In genomic region chr1:65075123-65075976, GRCh38 we compare ENCODE assay signal across 1 cellular context.
TF ChIP-seq lines count a peak whose summit lies in the region.

No MANE protein-coding gene starts in this region.

TF ChIP-seq in K562, 482 proteins besides CTCF, POLR2A, EP300 and RAD21 (continued from another document and continues in another):
- TF ChIP-seq CHAMP1 (IDR thresholded peaks at IDR 0.05) (no peak), TFAM (CRISPR knock-in tag; conservative IDR thresholded peaks at IDR 0.05) (no peak), XRCC4 (IDR thresholded peaks at IDR 0.05; ENCODE audit: extremely low read depth, insufficient read depth, insufficient read length) (no peak), ZNF609 (CRISPR knock-in tag; IDR thresholded peaks at IDR 0.05; ENCODE audit: borderline replicate concordance) (no peak), PRMT5 (CRISPR knock-in tag; IDR thresholded peaks at IDR 0.05) (no peak), ERF (CRISPR knock-in tag; IDR thresholded peaks at IDR 0.05) (no peak), BDP1 (IDR thresholded peaks at IDR 0.05; ENCODE audit: insufficient read depth, insufficient read length) (no peak), RREB1 (CRISPR knock-in tag; IDR thresholded peaks at IDR 0.05) (no peak), ZNF668 (CRISPR knock-in tag; IDR thresholded peaks at IDR 0.05) (no peak), NR4A1 (CRISPR knock-in tag; IDR thresholded peaks at IDR 0.05) (no peak), NR4A1 (tag; IDR thresholded peaks at IDR 0.05) (no peak), SMC3 (conservative IDR thresholded peaks at IDR 0.05; ENCODE audit: insufficient read depth, low read depth, low read length) (peak; percentile 72), SMARCA5 (IDR thresholded peaks at IDR 0.05) (0 out of 2 replicates have a peak, but pooled peaks have one; percentile 13), JUND (IDR thresholded peaks at IDR 0.05; ENCODE audit: borderline replicate concordance, low read depth, low read length) (peak; percentile 53; the same call in 1 of the 2 replicates), JUND (tag; IDR thresholded peaks at IDR 0.05; ENCODE audit: borderline replicate concordance, low read depth, low read length) (peak; percentile 10; the same call in 1 of the 3 replicates), ZFP1 (CRISPR knock-in tag; IDR thresholded peaks at IDR 0.05) (no peak), RCOR1 (IDR thresholded peaks at IDR 0.05; ENCODE audit: borderline replicate concordance in 1 of 2, low read depth in 2 of 2, low read length in 2 of 2) (peak in 1 of 2 experiments; percentile 65; a peak in 1 of 4 replicates), ZNF41 (CRISPR knock-in tag; conservative IDR thresholded peaks at IDR 0.05) (no peak), YY1 (IDR thresholded peaks at IDR 0.05; ENCODE audit: borderline replicate concordance in 1 of 3, control insufficient read depth in 1 of 3, extremely low read depth in 1 of 3, insufficient read depth in 3 of 3, insufficient read length in 1 of 3, insufficient replicate concordance in 2 of 3, low read depth in 1 of 3, low read length in 2 of 3) (peak in 2 of 3 experiments; percentile 45 to 65), TAF1 (IDR thresholded peaks at IDR 0.05; ENCODE audit: control insufficient read depth, extremely low read depth, insufficient read depth, low read length, severe bottlenecking) (no peak), TSC22D4 (tag; IDR thresholded peaks at IDR 0.05) (no peak), SIRT6 (IDR thresholded peaks at IDR 0.05; ENCODE audit: low read depth, low read length) (no peak), TCF7 (IDR thresholded peaks at IDR 0.05; ENCODE audit: borderline replicate concordance) (no peak), E2F5 (CRISPR knock-in tag; IDR thresholded peaks at IDR 0.05) (no peak), BCOR (IDR thresholded peaks at IDR 0.05) (no peak), ZNF644 (tag; IDR thresholded peaks at IDR 0.05; ENCODE audit: low read depth) (no peak), MAFG (tag; conservative IDR thresholded peaks at IDR 0.05) (no peak), ARHGAP35 (IDR thresholded peaks at IDR 0.05; ENCODE audit: partially characterized antibody) (no peak), ZNF133 (CRISPR knock-in tag; IDR thresholded peaks at IDR 0.05) (no peak), SMARCA4 (IDR thresholded peaks at IDR 0.05) (no peak), EWSR1 (IDR thresholded peaks at IDR 0.05; ENCODE audit: borderline replicate concordance, low read depth, partially characterized antibody) (no peak)
- TF ChIP-seq, protein P1, sequence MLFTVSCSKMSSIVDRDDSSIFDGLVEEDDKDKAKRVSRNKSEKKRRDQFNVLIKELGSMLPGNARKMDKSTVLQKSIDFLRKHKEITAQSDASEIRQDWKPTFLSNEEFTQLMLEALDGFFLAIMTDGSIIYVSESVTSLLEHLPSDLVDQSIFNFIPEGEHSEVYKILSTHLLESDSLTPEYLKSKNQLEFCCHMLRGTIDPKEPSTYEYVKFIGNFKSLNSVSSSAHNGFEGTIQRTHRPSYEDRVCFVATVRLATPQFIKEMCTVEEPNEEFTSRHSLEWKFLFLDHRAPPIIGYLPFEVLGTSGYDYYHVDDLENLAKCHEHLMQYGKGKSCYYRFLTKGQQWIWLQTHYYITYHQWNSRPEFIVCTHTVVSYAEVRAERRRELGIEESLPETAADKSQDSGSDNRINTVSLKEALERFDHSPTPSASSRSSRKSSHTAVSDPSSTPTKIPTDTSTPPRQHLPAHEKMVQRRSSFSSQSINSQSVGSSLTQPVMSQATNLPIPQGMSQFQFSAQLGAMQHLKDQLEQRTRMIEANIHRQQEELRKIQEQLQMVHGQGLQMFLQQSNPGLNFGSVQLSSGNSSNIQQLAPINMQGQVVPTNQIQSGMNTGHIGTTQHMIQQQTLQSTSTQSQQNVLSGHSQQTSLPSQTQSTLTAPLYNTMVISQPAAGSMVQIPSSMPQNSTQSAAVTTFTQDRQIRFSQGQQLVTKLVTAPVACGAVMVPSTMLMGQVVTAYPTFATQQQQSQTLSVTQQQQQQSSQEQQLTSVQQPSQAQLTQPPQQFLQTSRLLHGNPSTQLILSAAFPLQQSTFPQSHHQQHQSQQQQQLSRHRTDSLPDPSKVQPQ (CRISPR knock-in tag; IDR thresholded peaks at IDR 0.05; ENCODE audit: borderline replicate concordance), result no peak
- TF ChIP-seq, protein P2, sequence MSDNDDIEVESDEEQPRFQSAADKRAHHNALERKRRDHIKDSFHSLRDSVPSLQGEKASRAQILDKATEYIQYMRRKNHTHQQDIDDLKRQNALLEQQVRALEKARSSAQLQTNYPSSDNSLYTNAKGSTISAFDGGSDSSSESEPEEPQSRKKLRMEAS (CRISPR knock-in tag; IDR thresholded peaks at IDR 0.05), result no peak
- TF ChIP-seq, protein P3, sequence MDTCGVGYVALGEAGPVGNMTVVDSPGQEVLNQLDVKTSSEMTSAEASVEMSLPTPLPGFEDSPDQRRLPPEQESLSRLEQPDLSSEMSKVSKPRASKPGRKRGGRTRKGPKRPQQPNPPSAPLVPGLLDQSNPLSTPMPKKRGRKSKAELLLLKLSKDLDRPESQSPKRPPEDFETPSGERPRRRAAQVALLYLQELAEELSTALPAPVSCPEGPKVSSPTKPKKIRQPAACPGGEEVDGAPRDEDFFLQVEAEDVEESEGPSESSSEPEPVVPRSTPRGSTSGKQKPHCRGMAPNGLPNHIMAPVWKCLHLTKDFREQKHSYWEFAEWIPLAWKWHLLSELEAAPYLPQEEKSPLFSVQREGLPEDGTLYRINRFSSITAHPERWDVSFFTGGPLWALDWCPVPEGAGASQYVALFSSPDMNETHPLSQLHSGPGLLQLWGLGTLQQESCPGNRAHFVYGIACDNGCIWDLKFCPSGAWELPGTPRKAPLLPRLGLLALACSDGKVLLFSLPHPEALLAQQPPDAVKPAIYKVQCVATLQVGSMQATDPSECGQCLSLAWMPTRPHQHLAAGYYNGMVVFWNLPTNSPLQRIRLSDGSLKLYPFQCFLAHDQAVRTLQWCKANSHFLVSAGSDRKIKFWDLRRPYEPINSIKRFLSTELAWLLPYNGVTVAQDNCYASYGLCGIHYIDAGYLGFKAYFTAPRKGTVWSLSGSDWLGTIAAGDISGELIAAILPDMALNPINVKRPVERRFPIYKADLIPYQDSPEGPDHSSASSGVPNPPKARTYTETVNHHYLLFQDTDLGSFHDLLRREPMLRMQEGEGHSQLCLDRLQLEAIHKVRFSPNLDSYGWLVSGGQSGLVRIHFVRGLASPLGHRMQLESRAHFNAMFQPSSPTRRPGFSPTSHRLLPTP (IDR thresholded peaks at IDR 0.05; ENCODE audit: borderline replicate concordance, extremely low read depth, insufficient read length), result no peak
- TF ChIP-seq, protein P4, sequence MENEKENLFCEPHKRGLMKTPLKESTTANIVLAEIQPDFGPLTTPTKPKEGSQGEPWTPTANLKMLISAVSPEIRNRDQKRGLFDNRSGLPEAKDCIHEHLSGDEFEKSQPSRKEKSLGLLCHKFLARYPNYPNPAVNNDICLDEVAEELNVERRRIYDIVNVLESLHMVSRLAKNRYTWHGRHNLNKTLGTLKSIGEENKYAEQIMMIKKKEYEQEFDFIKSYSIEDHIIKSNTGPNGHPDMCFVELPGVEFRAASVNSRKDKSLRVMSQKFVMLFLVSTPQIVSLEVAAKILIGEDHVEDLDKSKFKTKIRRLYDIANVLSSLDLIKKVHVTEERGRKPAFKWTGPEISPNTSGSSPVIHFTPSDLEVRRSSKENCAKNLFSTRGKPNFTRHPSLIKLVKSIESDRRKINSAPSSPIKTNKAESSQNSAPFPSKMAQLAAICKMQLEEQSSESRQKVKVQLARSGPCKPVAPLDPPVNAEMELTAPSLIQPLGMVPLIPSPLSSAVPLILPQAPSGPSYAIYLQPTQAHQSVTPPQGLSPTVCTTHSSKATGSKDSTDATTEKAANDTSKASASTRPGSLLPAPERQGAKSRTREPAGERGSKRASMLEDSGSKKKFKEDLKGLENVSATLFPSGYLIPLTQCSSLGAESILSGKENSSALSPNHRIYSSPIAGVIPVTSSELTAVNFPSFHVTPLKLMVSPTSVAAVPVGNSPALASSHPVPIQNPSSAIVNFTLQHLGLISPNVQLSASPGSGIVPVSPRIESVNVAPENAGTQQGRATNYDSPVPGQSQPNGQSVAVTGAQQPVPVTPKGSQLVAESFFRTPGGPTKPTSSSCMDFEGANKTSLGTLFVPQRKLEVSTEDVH (IDR thresholded peaks at IDR 0.05; ENCODE audit: low read depth, partially characterized antibody), result no peak
